14 cellular contexts compared by ENCODE assay signal in the genomic region with DNA sequence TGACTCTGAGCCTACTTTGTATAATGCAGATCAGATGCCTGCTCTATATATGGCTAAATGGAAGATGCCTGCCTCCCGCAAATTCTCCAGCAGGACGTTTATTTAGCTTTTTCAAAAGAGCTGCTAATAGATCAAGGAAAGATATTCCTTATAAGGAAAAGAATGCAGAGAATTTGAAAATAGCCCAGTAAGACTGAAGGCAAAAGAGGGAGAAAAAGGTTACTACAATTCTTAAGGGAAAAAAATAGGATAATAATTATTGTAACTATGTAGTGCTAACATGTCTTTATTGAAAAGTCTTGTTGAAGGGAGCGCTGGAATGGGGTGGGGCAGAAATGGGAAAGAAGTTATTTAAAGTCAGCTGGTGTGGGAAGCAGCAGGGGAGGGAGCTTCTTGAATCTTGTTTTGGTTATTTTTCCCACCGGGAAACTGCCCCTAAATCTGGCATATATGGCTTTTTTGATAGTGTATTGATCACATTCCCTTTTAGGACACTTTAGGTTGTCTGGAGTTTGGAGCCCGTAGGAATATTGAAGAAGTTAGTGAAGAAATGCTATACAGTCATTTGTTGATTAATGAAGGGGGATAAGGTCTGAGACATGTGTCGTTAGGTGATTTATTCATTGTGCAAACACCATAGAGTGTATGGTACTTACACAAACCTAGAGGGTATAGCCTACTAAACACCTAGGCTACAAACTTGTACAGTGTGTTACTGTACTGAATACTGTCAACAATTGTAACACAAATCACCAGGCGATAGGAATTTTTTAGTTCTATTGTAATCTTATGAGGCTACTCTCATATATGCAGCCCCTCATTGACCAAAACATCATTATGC. TPM values are rescaled to one million over a fixed set of nuclear protein-coding genes. Genes with fewer than 3 reads are reported as not detected.
A peak's percentile ranks its signal among the peaks of the same experiment; 100 is the strongest.
DNase-seq lines count a peak whose midpoint lies in the region; ATAC-seq and TF ChIP-seq lines count a peak whose summit lies in the region.
"Had no signal": no experiment of that assay in that cellular context is flagged by ENCODE, and none has a peak within 500 bp of the region (broad histone marks: within the 10 kb centered on the region; RNA-seq: fewer than 3 reads in every experiment).

No MANE protein-coding gene starts in this region.

- intact Hi-C loops in posterior cingulate gyrus (cut with DNase I), result loop anchor here (10.0 kb wide), 1 partner anchor 359 kb away; no protein-coding TSS in a partner anchor
- intact Hi-C loops in left colon (cut with DNase I, micrococcal nuclease), result loop anchor here in 1 of 2 donors (5.0 to 10.0 kb wide), 2 partner anchors 47 to 151 kb away; no protein-coding TSS in a partner anchor

- peak overlapping the region; percentile 35 to 81 (median 46) for H3K9ac ChIP-seq in skeletal muscle tissue (ENCODE audit: low read depth in 1 of 3, low read length in 3 of 3)
- H3K9ac ChIP-seq: KMS-11 had no signal

- no peak for TF ChIP-seq CTCF in astrocyte of the cerebellum (IDR thresholded peaks at IDR 0.05; ENCODE audit: low read depth, low read length, missing control alignments)

- H3K27ac ChIP-seq in skeletal muscle tissue (ENCODE audit: low read depth, low read length), result peak overlapping the region; percentile 94
- H3K27ac ChIP-seq: KMS-11 had no signal

- peaks cover 0 to 14% (median 9%) of the 10 kb centered on the region in 3 donors for H3K27me3 ChIP-seq in skeletal muscle tissue (ENCODE audit: control insufficient read depth in 3 of 3, insufficient read depth in 3 of 3, low read length in 3 of 3)

- peak; percentile 44 for DNase-seq in GM03348 (ENCODE audit: low spot score)
- no peak for DNase-seq in astrocyte of the cerebellum (ENCODE audit: low read depth)
- peak; percentile 28 for DNase-seq in iris pigment epithelial cell (ENCODE audit: low read depth)
- DNase-seq in posterior cingulate gyrus, result no peak
- DNase-seq in activated effector memory CD4-positive, alpha-beta T cell treated with Interleukin-2 at 50 U/mL for 16 hours, result no peak
- no peak for DNase-seq in left colon
- no peak for DNase-seq in Ammon's horn (ENCODE audit: low spot score)
- DNase-seq: activated CD4-positive, CD25-positive, alpha-beta regulatory T cell treated with anti-CD3 and anti-CD28 coated beads, Interleukin-2, amount 50 U/mL, for 72 hours; activated naive CD8-positive, alpha-beta T cell treated with anti-CD3 and anti-CD28 coated beads, Interleukin-2, amount 10 ng/mL, durations not matched to agents 7 days and 5 days; DND-41; glutamatergic neuron; NCI-H748 treated with DMSO at 0.1 percent for 48 hours had no signal

- no peak for ATAC-seq in left colon

- H3K36me3 ChIP-seq in skeletal muscle tissue (ENCODE audit: control insufficient read depth in 3 of 3, insufficient read depth in 3 of 3, low read length in 3 of 3), result peaks cover 4 to 26% (median 11%) of the 10 kb centered on the region in 3 donors

- H3K4me1 ChIP-seq in skeletal muscle tissue (ENCODE audit: control insufficient read depth in 3 of 3, insufficient read depth in 3 of 3, low read length in 3 of 3), result peaks cover 43 to 62% (median 57%) of the 10 kb centered on the region in 3 donors

- H3K4me3 ChIP-seq in astrocyte of the cerebellum (ENCODE audit: low read depth, low read length) (peak overlapping the region; percentile 97), skeletal muscle tissue (ENCODE audit: low read length in 3 of 3) (peak overlapping the region; percentile 55 to 94 (median 56))

- no peaks in the 10 kb centered on the region for H3K9me3 ChIP-seq in skeletal muscle tissue (ENCODE audit: control insufficient read depth in 3 of 3, low read length in 3 of 3)

- in situ Hi-C loops in astrocyte of the cerebellum (cut with HindIII; ENCODE audit: low sequenced_read_pairs), result loop anchor here (10.0 kb wide), 1 partner anchor 161 kb away; no protein-coding TSS in a partner anchor

RNA-seq across cellular contexts. Expression of gene TPM1, which starts 3.1 kb away (rescaled TPM):
- 4,149 TPM for total RNA-seq in skeletal muscle tissue
- 100 to 1,000 TPM; 576 to 607 TPM for total RNA-seq in left colon

Comparison
In these comparisons a context has a peak if more than half of its experiments do, and no peak if none do; other contexts are left out.
1. DNase-seq: peak in GM03348 (single experiment) and iris pigment epithelial cell (single experiment); none in astrocyte of the cerebellum (single experiment), posterior cingulate gyrus (0 of 10), activated effector memory CD4-positive, alpha-beta T cell treated with Interleukin-2 at 50 U/mL for 16 hours (single experiment), left colon (0 of 2) and Ammon's horn (single experiment).